In the genomic region with DNA sequence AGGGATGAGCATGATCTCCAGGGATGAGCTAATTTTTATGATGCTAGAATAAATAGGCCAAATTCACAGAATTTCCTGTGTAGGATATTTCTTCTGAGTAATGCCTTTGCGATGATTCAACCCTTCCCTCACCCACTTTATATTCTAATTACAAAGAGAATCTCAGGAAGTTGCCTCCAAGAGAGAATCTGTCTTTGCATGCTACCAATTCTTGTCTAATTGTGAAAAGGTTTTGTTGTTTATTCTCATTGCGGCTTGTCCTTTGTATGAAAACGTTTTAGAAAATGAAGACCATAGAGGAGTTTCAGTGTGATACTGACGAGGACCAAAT, we compare ENCODE assay signal across 15 cellular contexts. TPM values are rescaled to one million over a fixed set of nuclear protein-coding genes. Genes with fewer than 3 reads are reported as not detected.
A peak's percentile ranks its signal among the peaks of the same experiment; 100 is the strongest.
DNase-seq lines count a peak whose midpoint lies in the region; ATAC-seq, FAIRE-seq and TF ChIP-seq lines count a peak whose summit lies in the region.
"Had no signal": no experiment of that assay in that cellular context is flagged by ENCODE, and none has a peak within 500 bp of the region (broad histone marks: within the 10 kb centered on the region; RNA-seq: fewer than 3 reads in every experiment).

No MANE protein-coding gene starts in this region.

- peak overlapping the region; percentile 83 for H3K27ac Mint-ChIP-seq in activated naive CD4-positive, alpha-beta T cell treated with anti-CD3 and anti-CD28 coated beads, Interleukin-2, amount 50 U/mL, for 24 hours
- H3K27ac Mint-ChIP-seq in T-cell = peak overlapping the region; percentile 46 to 58
- H3K27ac Mint-ChIP-seq in stimulated activated naive CD8-positive, alpha-beta T cell treated with anti-CD3 and anti-CD28 coated beads, Interleukin-15, Interleukin-2, amounts not matched to agents 100 ng/mL and 50 ng/mL, for 24 hours = peak overlapping the region; percentile 56

- no peak overlapping the region for H2AFZ ChIP-seq in fibroblast of lung (ENCODE audit: low read length)

- ATAC-seq in T-cell (replicated peaks in 1 of 4) (peak in 2 of 4 experiments; percentile 32 to 44), HG03442 (IDR thresholded peaks at IDR 0.05; ENCODE audit: unreplicated experiment) (no peak)
- ATAC-seq: gastrocnemius medialis, left cardiac atrium had no signal

- no peak overlapping the region for H3K4me3 ChIP-seq in fibroblast of lung (replicated peaks in 1 of 4; ENCODE audit: control extremely low read depth in 1 of 4, insufficient read depth in 1 of 4, low read depth in 3 of 4, low read length in 4 of 4)
- H3K4me3 ChIP-seq: BLaER1, gastrocnemius medialis had no signal

- peaks cover 38% of the 10 kb centered on the region for H3K4me1 Mint-ChIP-seq in activated naive CD4-positive, alpha-beta T cell treated with anti-CD3 and anti-CD28 coated beads, Interleukin-2, amount 50 U/mL, for 24 hours
- peaks cover 20 to 42% (median 28%) of the 10 kb centered on the region in 3 donors for H3K4me1 Mint-ChIP-seq in T-cell
- peaks cover 54% of the 10 kb centered on the region for H3K4me1 Mint-ChIP-seq in stimulated activated naive CD8-positive, alpha-beta T cell treated with anti-CD3 and anti-CD28 coated beads, Interleukin-15, Interleukin-2, amounts not matched to agents 100 ng/mL and 50 ng/mL, for 24 hours (ENCODE audit: low read depth)

- H3K79me2 ChIP-seq in fibroblast of lung (ENCODE audit: control insufficient read depth, insufficient read depth, low read length) = no peaks in the 10 kb centered on the region

- H3K36me3 ChIP-seq in fibroblast of lung (ENCODE audit: control insufficient read depth, insufficient read depth, low read length) = no peaks in the 10 kb centered on the region
- H3K36me3 ChIP-seq: BLaER1, gastrocnemius medialis had no signal

- TF ChIP-seq CTCF in fibroblast of lung (conservative IDR thresholded peaks at IDR 0.05 in 1 of 2, IDR thresholded peaks at IDR 0.05 in 1 of 2; ENCODE audit: low read depth in 1 of 2, low read length in 2 of 2) = no peak

- peak overlapping the region; percentile 67 for H3K4me3 Mint-ChIP-seq in activated naive CD4-positive, alpha-beta T cell treated with anti-CD3 and anti-CD28 coated beads, Interleukin-2, amount 50 U/mL, for 24 hours
- no peak overlapping the region for H3K4me3 Mint-ChIP-seq in T-cell
- peak overlapping the region; percentile 42 for H3K4me3 Mint-ChIP-seq in stimulated activated naive CD8-positive, alpha-beta T cell treated with anti-CD3 and anti-CD28 coated beads, Interleukin-15, Interleukin-2, amounts not matched to agents 100 ng/mL and 50 ng/mL, for 24 hours

- no peaks in the 10 kb centered on the region for H3K9me3 Mint-ChIP-seq in activated naive CD4-positive, alpha-beta T cell treated with anti-CD3 and anti-CD28 coated beads, Interleukin-2, amount 50 U/mL, for 24 hours
- no peaks in the 10 kb centered on the region for H3K9me3 Mint-ChIP-seq in T-cell
- H3K9me3 Mint-ChIP-seq in stimulated activated naive CD8-positive, alpha-beta T cell treated with anti-CD3 and anti-CD28 coated beads, Interleukin-15, Interleukin-2, amounts not matched to agents 100 ng/mL and 50 ng/mL, for 24 hours = no peaks in the 10 kb centered on the region

- peaks cover 9% of the 10 kb centered on the region for H3K27me3 ChIP-seq in fibroblast of lung (ENCODE audit: control insufficient read depth, insufficient read depth, low read length)

- no peaks in the 10 kb centered on the region for H4K20me1 ChIP-seq in fibroblast of lung (ENCODE audit: control insufficient read depth, extremely low read depth, insufficient read depth, low read length)
- H4K20me1 ChIP-seq: BLaER1 had no signal

- H3K9me3 ChIP-seq in fibroblast of lung (ENCODE audit: control insufficient read depth, insufficient read depth, low read depth, low read length) = no peaks in the 10 kb centered on the region
- H3K9me3 ChIP-seq: BLaER1, gastrocnemius medialis had no signal

- no peak overlapping the region for H3K4me2 ChIP-seq in fibroblast of lung (ENCODE audit: extremely low read depth, insufficient read depth, low read length)
- H3K4me2 ChIP-seq: BLaER1 had no signal

- H3K9ac ChIP-seq in fibroblast of lung (ENCODE audit: insufficient read depth, low read length) = no peak overlapping the region
- H3K9ac ChIP-seq: BLaER1 had no signal

- CTCF ChIA-PET in T-cell (lab: Charles Lee) = no interaction called here

- H3K36me3 Mint-ChIP-seq in activated naive CD4-positive, alpha-beta T cell treated with anti-CD3 and anti-CD28 coated beads, Interleukin-2, amount 50 U/mL, for 24 hours = no peaks in the 10 kb centered on the region
- H3K36me3 Mint-ChIP-seq in T-cell = no peaks in the 10 kb centered on the region
- no peaks in the 10 kb centered on the region for H3K36me3 Mint-ChIP-seq in stimulated activated naive CD8-positive, alpha-beta T cell treated with anti-CD3 and anti-CD28 coated beads, Interleukin-15, Interleukin-2, amounts not matched to agents 100 ng/mL and 50 ng/mL, for 24 hours (ENCODE audit: low read depth)

- no peak for FAIRE-seq in frontal cortex (lab: Jason Lieb, UNC)

- no peak overlapping the region for H3K27ac ChIP-seq in fibroblast of lung (ENCODE audit: insufficient read depth, low read length)
- H3K27ac ChIP-seq: BLaER1, gastrocnemius medialis had no signal

- H3K27me3 Mint-ChIP-seq in activated naive CD4-positive, alpha-beta T cell treated with anti-CD3 and anti-CD28 coated beads, Interleukin-2, amount 50 U/mL, for 24 hours = no peaks in the 10 kb centered on the region
- H3K27me3 Mint-ChIP-seq in T-cell = peaks cover 3% of the 10 kb centered on the region in 2 donors
- peaks cover 22% of the 10 kb centered on the region for H3K27me3 Mint-ChIP-seq in stimulated activated naive CD8-positive, alpha-beta T cell treated with anti-CD3 and anti-CD28 coated beads, Interleukin-15, Interleukin-2, amounts not matched to agents 100 ng/mL and 50 ng/mL, for 24 hours

- POLR2A ChIA-PET in T-cell (lab: Charles Lee) = interaction anchor here in 1 of 2 donors (0.6 kb wide), 1 partner anchor 31 kb away, joined by 3 read pairs; no protein-coding TSS in a partner anchor

- no peak for DNase-seq in activated naive CD4-positive, alpha-beta T cell treated with anti-CD3 and anti-CD28 coated beads, Interleukin-2, amount 50 U/mL, for 16 hours
- no peak for DNase-seq in T-cell
- DNase-seq in fibroblast of lung (ENCODE audit: low read depth in 2 of 2) = peak; percentile 4 to 69
- DNase-seq in frontal cortex (ENCODE audit: low spot score in 2 of 2) = no peak
- no peak for DNase-seq in NCI-H345 (lab: John Stamatoyannopoulos, UW)
- DNase-seq: gastrocnemius medialis, left cardiac atrium, OCI-M1, T-helper 9 cell had no signal

- peaks cover 2% of the 10 kb centered on the region for H3K4me1 ChIP-seq in fibroblast of lung (ENCODE audit: control insufficient read depth, extremely low read depth, insufficient read depth, low read length)
- H3K4me1 ChIP-seq: gastrocnemius medialis had no signal

RNA-seq across cellular contexts. Expression of gene C7orf57, which starts 6.3 kb away (rescaled TPM):
- total RNA-seq in T-cell (1 to 10 TPM in 1 of 5 donors, under 1 TPM in 4; 0.18 to 2.0 (median 0.44) TPM), fibroblast of lung (not detected in 2 replicates), frontal cortex (under 0.01 TPM)
- not detected in 2 replicates for polyA plus RNA-seq in fibroblast of lung
- polyA plus RNA-seq in fibroblast of lung (2012) = not detected in 2 replicates
- not detected in 2 replicates for polyA minus RNA-seq in fibroblast of lung (ENCODE audit: low replicate concordance)
- total RNA-seq: chondrocyte, gastrocnemius medialis had no signal
- polyA plus RNA-seq: neural cell had no signal

RNA-seq across cellular contexts. Expression of gene SUN3, which starts 12.7 kb away (rescaled TPM):
- total RNA-seq in T-cell (under 1 TPM in 3 of 5 donors, not detected in 2; 0.55 to 0.90 (median 0.59) TPM), fibroblast of lung (not detected in 2 replicates), frontal cortex (not detected)
- not detected in 2 replicates for polyA plus RNA-seq in fibroblast of lung
- polyA plus RNA-seq in fibroblast of lung (2012) = not detected in 2 replicates
- polyA minus RNA-seq in fibroblast of lung (ENCODE audit: low replicate concordance) = not detected in 2 replicates
- total RNA-seq: chondrocyte, gastrocnemius medialis, left cardiac atrium had no signal
- polyA plus RNA-seq: neural cell had no signal

RNA-seq across cellular contexts. Expression of gene UPP1, which starts 47.4 kb away (rescaled TPM):
- total RNA-seq in T-cell (100 to 1,000 TPM in 3 of 5 donors, 10 to 100 TPM in 2; 77.7 to 227 (median 177) TPM), fibroblast of lung (9.0 and 11.7 TPM in 2 replicates), frontal cortex (3.3 TPM)
- polyA plus RNA-seq in fibroblast of lung = 9.4 and 11.7 TPM in 2 replicates
- polyA plus RNA-seq in fibroblast of lung (2012) = 14.5 and 17.2 TPM in 2 replicates
- 6.5 and 10.6 TPM in 2 replicates for polyA minus RNA-seq in fibroblast of lung (ENCODE audit: low replicate concordance)

Comparison
In these comparisons a context has a peak if more than half of its experiments do, and no peak if none do; other contexts are left out.
1. H3K4me3 Mint-ChIP-seq: peak in activated naive CD4-positive, alpha-beta T cell treated with anti-CD3 and anti-CD28 coated beads, Interleukin-2, amount 50 U/mL, for 24 hours (single experiment) and stimulated activated naive CD8-positive, alpha-beta T cell treated with anti-CD3 and anti-CD28 coated beads, Interleukin-15, Interleukin-2, amounts not matched to agents 100 ng/mL and 50 ng/mL, for 24 hours (single experiment); none in T-cell (0 of 3).
2. DNase-seq: peak in fibroblast of lung (2 of 2); none in activated naive CD4-positive, alpha-beta T cell treated with anti-CD3 and anti-CD28 coated beads, Interleukin-2, amount 50 U/mL, for 16 hours (single experiment), T-cell (0 of 34), frontal cortex (0 of 2) and NCI-H345 (single experiment).
3. Peak in every context shown above with its lines, with median percentiles within 50 percentile points of each other: H3K27ac Mint-ChIP-seq.